In genomic region chr5:129960831-129961230, GRCh38 we compare ENCODE assay signal across 25 cellular contexts. TPM values are rescaled to one million over a fixed set of nuclear protein-coding genes. Genes with fewer than 3 reads are reported as not detected.
DNase-seq lines count a peak whose midpoint lies in the region; ATAC-seq and TF ChIP-seq lines count a peak whose summit lies in the region.
"Had no signal": no experiment of that assay in that cellular context is flagged by ENCODE, and none has a peak within 500 bp of the region (broad histone marks: within the 10 kb centered on the region; RNA-seq: fewer than 3 reads in every experiment).

No MANE protein-coding gene starts in this region.

- H3K27ac ChIP-seq in right lobe of liver = no peak overlapping the region
- H3K27ac ChIP-seq: 22Rv1, PC-9, SJCRH30 had no signal

- intact Hi-C loops in right lobe of liver (cut with DNase I) = no loop called here

- TF ChIP-seq CTCF in fibroblast of the aortic adventitia (IDR thresholded peaks at IDR 0.05; ENCODE audit: insufficient read depth, low read length) (no peak), right lobe of liver (IDR thresholded peaks at IDR 0.05) (no peak)

- 68% methylated on average over 6 of the region's 6 CpGs for WGBS in right lobe of liver (ENCODE audit: insufficient coverage, low coverage, low lambda C conversion rate, missing lambda C conversion rate)

- H3K36me3 ChIP-seq in right lobe of liver = no peaks in the 10 kb centered on the region
- H3K36me3 ChIP-seq: BE2C, MG63, SJCRH30 had no signal

- H3K4me1 ChIP-seq in right lobe of liver = no peaks in the 10 kb centered on the region
- H3K4me1 ChIP-seq: BE2C had no signal

- ATAC-seq in HG02973 (IDR thresholded peaks at IDR 0.05; ENCODE audit: unreplicated experiment) = no peak
- ATAC-seq in right lobe of liver = no peak
- ATAC-seq: Right ventricle myocardium inferior had no signal

- no peak for TF ChIP-seq POLR2A in right lobe of liver (IDR thresholded peaks at IDR 0.05)

- H3K27me3 ChIP-seq in right lobe of liver = no peaks in the 10 kb centered on the region
- H3K27me3 ChIP-seq: BE2C, SJCRH30 had no signal

- no peak overlapping the region for H3K4me3 ChIP-seq in fibroblast of the aortic adventitia (ENCODE audit: low read depth, low read length)
- H3K4me3 ChIP-seq in right lobe of liver = no peak overlapping the region
- H3K4me3 ChIP-seq: MG63, PC-9, SJCRH30 had no signal

- peak; percentile 34 for DNase-seq in NOMO-1 treated with DMSO at 0.1 percent for 48 hours (lab: John Stamatoyannopoulos, UW; ENCODE audit: unreplicated experiment)
- no peak for DNase-seq in NOMO-1 treated with dmso at 0.1 percent for 144 hours (lab: John Stamatoyannopoulos, UW; ENCODE audit: unreplicated experiment)
- DNase-seq in dermis blood vessel endothelial cell = peak; percentile 50
- DNase-seq in fibroblast of the aortic adventitia (ENCODE audit: low read depth) = peak; percentile 9
- DNase-seq in ecto neural progenitor cell (ENCODE audit: low spot score) = no peak
- DNase-seq in DMS153 (lab: John Stamatoyannopoulos, UW) = no peak
- DNase-seq in right lobe of liver = no peak
- DNase-seq: BE2C; Calu3; CD8-positive, alpha-beta memory T cell; KBM-7; MG63; NCI-H1105 treated with DMSO at 0.1 percent for 48 hours; NCI-H146; NCI-H1930; NCI-H2107; NCI-H446; NCI-H524 treated with DMSO at 0.1 percent for 48 hours; NCI-H774; PC-9; SJCRH30 had no signal

- H3K9me3 ChIP-seq in right lobe of liver = no peaks in the 10 kb centered on the region
- H3K9me3 ChIP-seq: BE2C, MG63, SJCRH30 had no signal

RNA-seq across cellular contexts. Expression of gene CHSY3, which starts 56.6 kb away (rescaled TPM):
- 2.5 and 3.9 TPM in 2 replicates for total RNA-seq in dermis blood vessel endothelial cell
- 2.9 and 17.8 TPM in 2 replicates for total RNA-seq in fibroblast of the aortic adventitia (ENCODE audit: low replicate concordance)
- total RNA-seq in right lobe of liver = 1 to 10 TPM; 1.2 to 4.6 (median 1.4) TPM
- total RNA-seq: CD8-positive, alpha-beta memory T cell; G401 had no signal

Comparison
In these comparisons a context has a peak if more than half of its experiments do, and no peak if none do; other contexts are left out.
1. DNase-seq: peak in NOMO-1 treated with DMSO at 0.1 percent for 48 hours (single experiment), dermis blood vessel endothelial cell (single experiment) and fibroblast of the aortic adventitia (single experiment); none in NOMO-1 treated with dmso at 0.1 percent for 144 hours (single experiment), ecto neural progenitor cell (single experiment), DMS153 (single experiment) and right lobe of liver (0 of 3).